In the genomic region with DNA sequence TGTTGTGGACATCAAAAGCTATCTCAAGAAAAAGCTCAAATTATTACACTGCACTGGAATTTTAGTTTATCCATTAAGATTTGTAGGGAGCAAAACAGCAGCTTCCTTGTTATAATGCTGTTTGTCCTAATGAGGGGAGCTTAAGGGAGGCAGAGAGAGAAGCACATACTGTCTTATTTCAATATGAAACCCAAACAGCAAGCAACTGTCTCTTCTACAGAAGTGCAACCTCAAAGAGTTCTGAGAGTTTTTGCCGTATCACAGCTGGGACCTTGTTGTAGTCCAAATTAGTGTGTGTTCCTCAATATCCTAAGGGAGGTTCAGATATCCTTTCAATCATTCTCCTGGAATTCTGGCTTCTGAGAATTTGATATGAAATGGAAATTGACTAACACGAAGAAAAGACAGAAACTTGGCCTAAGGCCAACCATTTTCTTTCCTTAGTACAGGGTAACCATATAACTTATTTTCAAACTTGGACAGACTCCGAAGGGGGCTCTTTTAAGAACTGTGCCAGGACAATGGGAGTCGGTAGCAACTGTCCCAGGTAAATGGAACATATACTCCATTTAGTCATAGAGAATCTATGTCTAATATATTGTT, we compare ENCODE assay signal across 20 cellular contexts.
"Had no signal": no experiment of that assay in that cellular context is flagged by ENCODE, and none has a peak within 500 bp of the region (broad histone marks: within the 10 kb centered on the region; RNA-seq: fewer than 3 reads in every experiment).

No MANE protein-coding gene starts in this region.

- H3K4me1 ChIP-seq: upper lobe of right lung had no signal

- H3K27ac Mint-ChIP-seq: activated naive CD4-positive, alpha-beta T cell treated with anti-CD3 and anti-CD28 coated beads, Interleukin-2, amount 50 U/mL, for 72 hours; effector memory CD8-positive, alpha-beta T cell; memory B cell had no signal

- H3K4me3 Mint-ChIP-seq: effector memory CD8-positive, alpha-beta T cell; memory B cell had no signal

- H3K9me3 ChIP-seq: esophagus muscularis mucosa, gastrocnemius medialis, sigmoid colon, upper lobe of right lung had no signal

- H3K27me3 ChIP-seq: brain microvascular endothelial cell, dorsolateral prefrontal cortex, esophagus muscularis mucosa, gastrocnemius medialis, sigmoid colon, upper lobe of right lung had no signal

- H3K36me3 ChIP-seq: brain microvascular endothelial cell, esophagus muscularis mucosa, gastrocnemius medialis, sigmoid colon, upper lobe of right lung had no signal

- DNase-seq: activated T-cell treated with anti-CD3 and anti-CD28 coated beads, Interleukin-2, amount 50 U/mL, for 1 hour; aorta; brain microvascular endothelial cell; caudate nucleus; dorsolateral prefrontal cortex; effector memory CD8-positive, alpha-beta T cell; gastrocnemius medialis; head of caudate nucleus; islet precursor cell; left colon; retina; sigmoid colon; stimulated activated CD4-positive, alpha-beta T cell treated with anti-CD3 and anti-CD28 coated beads, Interleukin-2, amount 100 ng/mL, for 48 hours; stimulated activated CD8-positive, alpha-beta memory T cell treated with anti-CD3 and anti-CD28 coated beads, Interleukin-4, amount 100 ng/mL, for 48 hours; stimulated activated naive CD4-positive, alpha-beta T cell; T-helper 1 cell; upper lobe of right lung had no signal

- H3K9me3 Mint-ChIP-seq: memory B cell had no signal

- ATAC-seq: activated naive CD4-positive, alpha-beta T cell treated with anti-CD3 and anti-CD28 coated beads, Interleukin-2, amount 50 U/mL, for 72 hours; effector memory CD8-positive, alpha-beta T cell; gastrocnemius medialis; left colon; upper lobe of right lung had no signal

- H3K4me1 Mint-ChIP-seq: memory B cell had no signal

- H3K4me3 ChIP-seq: dorsolateral prefrontal cortex, esophagus muscularis mucosa, gastrocnemius medialis, sigmoid colon, upper lobe of right lung had no signal

- H3K36me3 Mint-ChIP-seq: activated naive CD4-positive, alpha-beta T cell treated with anti-CD3 and anti-CD28 coated beads, Interleukin-2, amount 50 U/mL, for 72 hours; memory B cell had no signal

- H3K27ac ChIP-seq: brain microvascular endothelial cell, dorsolateral prefrontal cortex, esophagus muscularis mucosa, gastrocnemius medialis, upper lobe of right lung had no signal
